Comparison of ENCODE assay signal across 8 cellular contexts in genomic region chr9:137589441-137590122, GRCh38. TPM values are rescaled to one million over a fixed set of nuclear protein-coding genes. Genes with fewer than 3 reads are reported as not detected.
A peak's percentile ranks its signal among the peaks of the same experiment; 100 is the strongest.
DNase-seq lines count a peak whose midpoint lies in the region; ATAC-seq and TF ChIP-seq lines count a peak whose summit lies in the region.

No MANE protein-coding gene starts in this region.

- peak overlapping the region; percentile 88 for H3K9ac ChIP-seq in SK-N-MC (ENCODE audit: insufficient read length)

- no peaks in the 10 kb centered on the region for H3K27me3 Mint-ChIP-seq in activated CD4-positive, alpha-beta T cell treated with anti-CD3 and anti-CD28 coated beads, Interleukin-2, amount 10 ng/mL, durations not matched to agents 7 days and 5 days

- H3K4me1 Mint-ChIP-seq in activated CD4-positive, alpha-beta T cell treated with anti-CD3 and anti-CD28 coated beads, Interleukin-2, amount 10 ng/mL, durations not matched to agents 7 days and 5 days, result peaks cover 25% of the 10 kb centered on the region

- no peak overlapping the region for H3K27ac ChIP-seq in SK-N-MC

- H3K27ac Mint-ChIP-seq in activated CD4-positive, alpha-beta T cell treated with anti-CD3 and anti-CD28 coated beads, Interleukin-2, amount 10 ng/mL, durations not matched to agents 7 days and 5 days, result peak overlapping the region; percentile 84

- peak overlapping the region; percentile 90 for H3K4me3 ChIP-seq in SK-N-MC

- H3K36me3 ChIP-seq in SK-N-MC (ENCODE audit: insufficient read depth, low read length), result peaks cover 41% of the 10 kb centered on the region

- no peaks in the 10 kb centered on the region for H3K9me3 ChIP-seq in SK-N-MC (ENCODE audit: low read depth, low read length)

- H3K4me3 Mint-ChIP-seq in activated CD4-positive, alpha-beta T cell treated with anti-CD3 and anti-CD28 coated beads, Interleukin-2, amount 10 ng/mL, durations not matched to agents 7 days and 5 days, result peak overlapping the region; percentile 83

- peaks cover 10% of the 10 kb centered on the region for H3K36me3 Mint-ChIP-seq in activated CD4-positive, alpha-beta T cell treated with anti-CD3 and anti-CD28 coated beads, Interleukin-2, amount 10 ng/mL, durations not matched to agents 7 days and 5 days (ENCODE audit: low read depth)

- ATAC-seq in HG02852 (IDR thresholded peaks at IDR 0.05; ENCODE audit: unreplicated experiment), result peak; percentile 8
- ATAC-seq in esophagus mucosa, result peak; percentile 1
- ATAC-seq in omental fat pad (ENCODE audit: low FRiP score), result peak; percentile 11

- CTCF ChIA-PET in activated CD4-positive, alpha-beta T cell treated with anti-CD3 and anti-CD28 coated beads, Interleukin-2, amount 10 ng/mL, durations not matched to agents 7 days and 5 days (lab: Charles Lee), result interaction anchor here (4.5 kb wide), 1 partner anchor 11 kb away, joined by 37 read pairs; the partner anchor contains the start of gene DPH7

- no peak for TF ChIP-seq CTCF in omental fat pad (IDR thresholded peaks at IDR 0.05)

- POLR2A ChIA-PET in activated CD4-positive, alpha-beta T cell treated with anti-CD3 and anti-CD28 coated beads, Interleukin-2, amount 10 ng/mL, durations not matched to agents 7 days and 5 days (lab: Charles Lee), result no interaction called here

- peak; percentile 34 for DNase-seq in activated CD4-positive, alpha-beta T cell treated with anti-CD3 and anti-CD28 coated beads, Interleukin-2, amount 10 ng/mL, durations not matched to agents 7 days and 5 days
- DNase-seq in activated CD4-positive, alpha-beta T cell treated with anti-CD3 and anti-CD28 coated beads for 1 hour, result no peak
- DNase-seq in SK-N-MC (ENCODE audit: low read depth, low spot score) (no peak), omental fat pad (ENCODE audit: low spot score) (no peak), UCSD-AML1 (lab: John Stamatoyannopoulos, UW; ENCODE audit: unreplicated experiment) (no peak), germinal center (ENCODE audit: low spot score) (no peak)

- no peaks in the 10 kb centered on the region for H3K9me3 Mint-ChIP-seq in activated CD4-positive, alpha-beta T cell treated with anti-CD3 and anti-CD28 coated beads, Interleukin-2, amount 10 ng/mL, durations not matched to agents 7 days and 5 days

RNA-seq across cellular contexts. Expression of gene ZMYND19, which starts 0.7 kb away (rescaled TPM):
- total RNA-seq in activated CD4-positive, alpha-beta T cell treated with anti-CD3 and anti-CD28 coated beads, Interleukin-2, amount 10 ng/mL, durations not matched to agents 7 days and 5 days, result 10 to 100 TPM; 24.7 to 26.5 TPM
- 21.5 TPM for total RNA-seq in esophagus mucosa
- 10 to 100 TPM in 3 of 4 donors, 1 to 10 TPM in 1; 9.5 to 22.1 (median 11.7) TPM for total RNA-seq in omental fat pad

RNA-seq across cellular contexts. Expression of gene DPH7, which starts 10.9 kb away (rescaled TPM):
- 10 to 100 TPM; 31.1 to 34.4 TPM for total RNA-seq in activated CD4-positive, alpha-beta T cell treated with anti-CD3 and anti-CD28 coated beads, Interleukin-2, amount 10 ng/mL, durations not matched to agents 7 days and 5 days
- 12.6 TPM for total RNA-seq in esophagus mucosa
- total RNA-seq in omental fat pad, result 10 to 100 TPM; 14.4 to 40.5 (median 29.1) TPM

RNA-seq across cellular contexts. Expression of gene ARRDC1, which starts 15.9 kb away (rescaled TPM):
- total RNA-seq in activated CD4-positive, alpha-beta T cell treated with anti-CD3 and anti-CD28 coated beads, Interleukin-2, amount 10 ng/mL, durations not matched to agents 7 days and 5 days, result 10 to 100 TPM; 52.4 to 64.2 TPM
- total RNA-seq in esophagus mucosa, result 49.7 TPM
- 10 to 100 TPM; 23.4 to 39.2 (median 33.3) TPM for total RNA-seq in omental fat pad

RNA-seq across cellular contexts. Expression of gene EHMT1, which starts 29.2 kb away (rescaled TPM):
- total RNA-seq in activated CD4-positive, alpha-beta T cell treated with anti-CD3 and anti-CD28 coated beads, Interleukin-2, amount 10 ng/mL, durations not matched to agents 7 days and 5 days, result 100 to 1,000 TPM; 100 to 110 TPM
- total RNA-seq in esophagus mucosa (48.0 TPM), omental fat pad (100 to 1,000 TPM in 1 of 4 donors, 10 to 100 TPM in 3; 57.6 to 103 (median 76.8) TPM)

RNA-seq across cellular contexts. Expression of gene MRPL41, which starts 37.9 kb away (rescaled TPM):
- total RNA-seq in activated CD4-positive, alpha-beta T cell treated with anti-CD3 and anti-CD28 coated beads, Interleukin-2, amount 10 ng/mL, durations not matched to agents 7 days and 5 days, result 10 to 100 TPM; 30.2 to 37.1 TPM
- 36.9 TPM for total RNA-seq in esophagus mucosa
- total RNA-seq in omental fat pad, result 10 to 100 TPM; 41.2 to 82.9 (median 66.6) TPM
